Comparison of ENCODE assay signal across 4 cellular contexts in genomic region chr6:69921611-69922010, GRCh38. TPM values are rescaled to one million over a fixed set of nuclear protein-coding genes. Genes with fewer than 3 reads are reported as not detected.
"Had no signal": no experiment of that assay in that cellular context is flagged by ENCODE, and none has a peak within 500 bp of the region (broad histone marks: within the 10 kb centered on the region; RNA-seq: fewer than 3 reads in every experiment).

No MANE protein-coding gene starts in this region.

RNA-seq across cellular contexts. Expression of gene COL19A1, which starts 55.3 kb away (rescaled TPM):
- total RNA-seq: activated T-helper 1 cell treated with anti-CD3 and anti-CD28 coated beads, Interleukin-12 subunit alpha, Interleukin-12 subunit beta, Interleukin-2, Interleukin-4 antibody, amounts not matched to agents 30 ng/mL and 10 ng/mL and 1 ng/mL, durations not matched to agents 14 hours and 24 hours and 36 hours; ascending aorta; bronchial epithelial cell had no signal
- polyA plus RNA-seq: aorta had no signal
